16 cellular contexts compared by ENCODE assay signal in the genomic region with DNA sequence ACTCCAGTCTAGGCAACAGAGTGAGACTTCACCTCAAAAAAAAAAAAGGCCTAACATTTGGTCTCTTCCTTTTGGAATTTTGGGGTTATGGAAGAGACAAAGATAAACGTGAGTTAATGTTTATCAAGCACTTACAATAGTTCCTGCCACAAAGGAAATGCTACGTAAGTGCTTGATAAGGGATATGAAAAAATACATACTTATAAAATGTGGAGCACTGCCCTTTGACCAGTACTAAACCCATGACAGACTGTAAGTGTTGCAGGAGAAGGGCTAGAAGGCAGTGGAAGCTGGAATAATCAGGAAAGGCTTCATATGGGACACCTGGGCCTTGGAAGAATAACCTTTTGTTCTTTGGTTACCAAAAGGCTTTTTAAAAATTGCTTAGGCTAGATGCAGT.
"Had no signal": no experiment of that assay in that cellular context is flagged by ENCODE, and none has a peak within 500 bp of the region (broad histone marks: within the 10 kb centered on the region; RNA-seq: fewer than 3 reads in every experiment).

No MANE protein-coding gene starts in this region.

- H3K9me3 ChIP-seq: left ventricle myocardium inferior, prostate gland, SJCRH30, testis had no signal

- H3K27me3 ChIP-seq: cardiac muscle cell, SJCRH30, testis had no signal

- ATAC-seq: activated naive CD8-positive, alpha-beta T cell treated with anti-CD3 and anti-CD28 coated beads, Interleukin-2, amount 50 U/mL, for 24 hours; natural killer cell treated with Interleukin-12 subunit alpha and Interleukin-12 subunit beta and Interleukin-15 and Interleukin-18, amount 100 ng/mL, for 72 hours had no signal

- H3K4me1 ChIP-seq: prostate gland, SJCRH30, testis had no signal

- H3K27ac ChIP-seq: cardiac muscle cell, left ventricle myocardium inferior, prostate gland, SJCRH30, testis had no signal

- DNase-seq: activated CD4-positive, alpha-beta T cell treated with anti-CD3 and anti-CD28 coated beads, Interleukin-2, amount 10 ng/mL, durations not matched to agents 24 days and 14 days; activated naive CD4-positive, alpha-beta T cell treated with Interleukin-2 at 50 U/mL for 16 hours; activated naive CD8-positive, alpha-beta T cell treated with anti-CD3 and anti-CD28 coated beads, Interleukin-2, amount 50 U/mL, for 24 hours; cortex of kidney; endodermal cell; head of caudate nucleus; left ventricle myocardium inferior; midbrain; nucleus accumbens; SJCRH30; stimulated activated CD4-positive, alpha-beta T cell treated with anti-CD3 and anti-CD28 coated beads, Interleukin-4, amount 100 ng/mL, for 24 hours; SW 1271; testis had no signal

- H3K4me3 ChIP-seq: cardiac muscle cell, left ventricle myocardium inferior, prostate gland, SJCRH30, testis had no signal
